11 cellular contexts compared by ENCODE assay signal in genomic region chr10:71921319-71922027, GRCh38. TPM values are rescaled to one million over a fixed set of nuclear protein-coding genes. Genes with fewer than 3 reads are reported as not detected.
DNase-seq lines count a peak whose midpoint lies in the region; ATAC-seq and TF ChIP-seq lines count a peak whose summit lies in the region.
"Had no signal": no experiment of that assay in that cellular context is flagged by ENCODE, and none has a peak within 500 bp of the region (broad histone marks: within the 10 kb centered on the region; RNA-seq: fewer than 3 reads in every experiment).

No MANE protein-coding gene starts in this region.

- POLR2A ChIA-PET in PC-3 (lab: Charles Lee; ENCODE audit: unreplicated experiment), result no interaction called here

- no peak overlapping the region for H2AFZ ChIP-seq in PC-3 (ENCODE audit: low read length)
- no peak overlapping the region for H2AFZ ChIP-seq in osteoblast (ENCODE audit: low read length)

- H3K79me2 ChIP-seq in PC-3 (ENCODE audit: low read length), result no peaks in the 10 kb centered on the region
- H3K79me2 ChIP-seq in osteoblast (ENCODE audit: insufficient read depth, low read length), result no peaks in the 10 kb centered on the region

- H3K4me1 ChIP-seq in PC-3 (ENCODE audit: insufficient read depth, low read length), result peaks cover 24% of the 10 kb centered on the region
- peaks cover 15% of the 10 kb centered on the region for H3K4me1 ChIP-seq in osteoblast (ENCODE audit: insufficient read depth, low read length)

- H4K20me1 ChIP-seq in PC-3 (ENCODE audit: low read length) (no peaks in the 10 kb centered on the region), osteoblast (ENCODE audit: insufficient read depth, low read length) (no peaks in the 10 kb centered on the region)

- no peaks in the 10 kb centered on the region for H3K9me2 ChIP-seq in PC-3 (replicated peaks; ENCODE audit: low read length)

- CTCF ChIA-PET in PC-3 (lab: Charles Lee), result no interaction called here

- H3K27me3 ChIP-seq in PC-3 (ENCODE audit: low read length) (no peaks in the 10 kb centered on the region), osteoblast (ENCODE audit: insufficient read depth, low read length) (peaks cover 23% of the 10 kb centered on the region)

- H3K36me3 ChIP-seq in PC-3 (ENCODE audit: low read depth, low read length) (no peaks in the 10 kb centered on the region), osteoblast (ENCODE audit: insufficient read depth, low read length) (no peaks in the 10 kb centered on the region)

- H3K4me2 ChIP-seq in PC-3 (ENCODE audit: low read length), result peak overlapping the region; percentile 47
- H3K4me2 ChIP-seq in osteoblast (ENCODE audit: insufficient read depth, low read length), result peak overlapping the region; percentile 50

- H3K27ac ChIP-seq in PC-3 (ENCODE audit: low read length), result peak overlapping the region; percentile 67
- no peak overlapping the region for H3K27ac ChIP-seq in osteoblast (ENCODE audit: low read depth, low read length)

- H3K9me3 ChIP-seq in PC-3 (ENCODE audit: low read length) (no peaks in the 10 kb centered on the region), osteoblast (ENCODE audit: low read depth, low read length) (no peaks in the 10 kb centered on the region)

- H3K9ac ChIP-seq in PC-3 (ENCODE audit: low read length), result no peak overlapping the region

- BruUV-seq in PC-3 (replicated peaks; lab: Mats Ljungman, UMichigan), result no TSS peak

- H3K4me3 ChIP-seq in PC-3 (ENCODE audit: low read length) (no peak overlapping the region; the same call in 1 of the 2 replicates), fibroblast of the aortic adventitia (ENCODE audit: low read depth, low read length) (no peak overlapping the region), osteoblast (ENCODE audit: insufficient read depth, low read length) (no peak overlapping the region)

- intact Hi-C loops in PC-3 (cut with micrococcal nuclease), result loop anchor here (5.0 kb wide), 1 partner anchor 36 kb away; no protein-coding TSS in a partner anchor

- no peak for TF ChIP-seq CTCF in PC-3 (conservative IDR thresholded peaks at IDR 0.05; ENCODE audit: low read depth, low read length)
- no peak for TF ChIP-seq CTCF in fibroblast of the aortic adventitia (IDR thresholded peaks at IDR 0.05; ENCODE audit: insufficient read depth, low read length)
- TF ChIP-seq CTCF in osteoblast (IDR thresholded peaks at IDR 0.05; ENCODE audit: extremely low read depth, low read depth, low read length), result no peak

- DNase-seq in DMS 273 treated with DMSO at 0.1 percent for 48 hours (lab: John Stamatoyannopoulos, UW), result peak; percentile 13
- no peak for DNase-seq in PC-3
- DNase-seq in fibroblast of the aortic adventitia (ENCODE audit: low read depth), result peak; percentile 62
- no peak for DNase-seq in osteoblast (ENCODE audit: insufficient read length, low spot score, missing footprints)
- DNase-seq in NOMO-1 (lab: John Stamatoyannopoulos, UW; ENCODE audit: unreplicated experiment in 2 of 2), result no peak
- DNase-seq in stimulated activated CD4-positive, alpha-beta T cell treated with anti-CD3 and anti-CD28 coated beads, Interleukin-4, amount 100 ng/mL, for 1 hour, result no peak
- DNase-seq: activated gamma-delta T cell treated with Interleukin-2 at 50 U/mL for 16 hours, SHP77 had no signal

- H3F3A ChIP-seq in PC-3 (ENCODE audit: low read length, unreplicated experiment), result no peaks in the 10 kb centered on the region

- ATAC-seq in PC-3, result peak; percentile 31
- no peak for ATAC-seq in HG03280 (IDR thresholded peaks at IDR 0.05; ENCODE audit: unreplicated experiment)
- no peak for ATAC-seq in GM18861 (IDR thresholded peaks at IDR 0.05; ENCODE audit: unreplicated experiment)
- ATAC-seq: stimulated activated effector memory CD8-positive, alpha-beta T cell treated with anti-CD3 and anti-CD28 coated beads, Interleukin-12 subunit alpha, Interleukin-12 subunit beta, amount 100 ng/mL, for 72 hours had no signal

RNA-seq across cellular contexts. Expression of gene CHST3, which starts 42.7 kb away (rescaled TPM):
- total RNA-seq in PC-3 (2014; rRNA removed) (12.7 and 17.0 TPM in 2 replicates), fibroblast of the aortic adventitia (ENCODE audit: low replicate concordance) (18.6 and 19.3 TPM in 2 replicates), osteoblast (39.5 and 43.1 TPM in 2 replicates)

Comparison
In these comparisons a context has a peak if more than half of its experiments do, and no peak if none do; other contexts are left out.
1. DNase-seq: peak in DMS 273 treated with DMSO at 0.1 percent for 48 hours (single experiment) and fibroblast of the aortic adventitia (single experiment); none in PC-3 (single experiment), osteoblast (single experiment), NOMO-1 (0 of 2) and stimulated activated CD4-positive, alpha-beta T cell treated with anti-CD3 and anti-CD28 coated beads, Interleukin-4, amount 100 ng/mL, for 1 hour (single experiment).